ENCODE assay signal across 2 cellular contexts in the genomic region with DNA sequence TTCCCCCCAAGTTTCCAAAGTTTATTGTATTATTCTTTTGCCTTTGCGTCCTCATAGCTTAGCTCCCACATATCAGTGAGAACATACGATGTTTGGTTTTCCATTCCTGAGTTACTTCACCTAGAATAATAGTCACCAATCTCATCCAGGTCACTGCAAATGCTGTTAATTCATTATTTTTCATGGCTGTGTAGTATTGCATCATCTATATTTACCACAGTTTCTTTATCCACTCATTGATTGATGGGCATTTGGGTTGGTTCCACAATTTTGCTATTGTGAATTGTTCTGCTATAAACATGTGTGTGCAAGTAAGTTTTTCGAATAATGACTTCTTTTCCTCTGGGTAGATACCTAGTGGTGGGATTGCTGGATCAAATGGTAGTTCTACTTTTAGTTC. TPM values are rescaled to one million over a fixed set of nuclear protein-coding genes. Genes with fewer than 3 reads are reported as not detected.
"Had no signal": no experiment of that assay in that cellular context is flagged by ENCODE, and none has a peak within 500 bp of the region (broad histone marks: within the 10 kb centered on the region; RNA-seq: fewer than 3 reads in every experiment).

No MANE protein-coding gene starts in this region.

RNA-seq across cellular contexts. Expression of a gene that starts 43.6 kb away (rescaled TPM):
- polyA plus RNA-seq: naive thymus-derived CD4-positive, alpha-beta T cell; naive thymus-derived CD8-positive, alpha-beta T cell had no signal
